Comparison of ENCODE assay signal across 1 cellular context in genomic region chr11:3203221-3204043, GRCh38.
TF ChIP-seq lines count a peak whose summit lies in the region.

No MANE protein-coding gene starts in this region.

TF ChIP-seq in SK-N-SH, 30 proteins besides CTCF, POLR2A, EP300 and RAD21 (continued from another document):
- no peak for TF ChIP-seq REST (IDR thresholded peaks at IDR 0.05; ENCODE audit: low read depth, low read length)
- no peak for TF ChIP-seq MXI1 (IDR thresholded peaks at IDR 0.05; ENCODE audit: low read depth, low read length)
- TF ChIP-seq ZBTB33 (IDR thresholded peaks at IDR 0.05; ENCODE audit: borderline replicate concordance, low read depth) = no peak
